Comparison of ENCODE assay signal across 8 cellular contexts in the genomic region with DNA sequence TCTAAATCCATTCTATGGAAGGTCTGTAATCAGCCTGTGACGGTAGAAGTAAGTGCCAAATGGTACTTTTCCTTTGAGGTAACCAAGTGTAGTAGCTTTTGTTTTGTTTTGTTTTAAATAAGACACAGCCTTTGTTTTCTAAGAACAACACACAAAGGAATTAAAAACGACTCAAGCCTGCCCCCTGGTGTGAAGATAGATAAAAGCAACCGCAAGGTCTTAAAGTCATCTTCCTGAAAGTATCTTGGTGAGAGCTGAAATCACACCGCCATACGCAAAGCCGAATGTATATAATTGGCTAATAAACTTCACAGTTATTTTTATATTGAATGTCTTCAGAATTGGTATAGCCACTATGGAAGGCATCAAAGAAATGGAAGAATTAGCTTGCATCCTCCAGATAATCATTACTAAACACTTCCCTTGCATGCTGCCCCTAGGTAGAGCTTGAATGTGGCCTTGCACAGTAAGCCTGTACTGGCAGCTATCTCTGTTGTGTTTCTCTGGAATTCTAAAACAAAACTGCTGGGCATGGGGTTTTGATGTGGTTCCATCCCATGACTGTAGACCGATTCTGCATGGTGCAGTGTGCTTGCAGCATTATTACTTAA.
DNase-seq lines count a peak whose midpoint lies in the region; ATAC-seq, FAIRE-seq and TF ChIP-seq lines count a peak whose summit lies in the region.

No MANE protein-coding gene starts in this region.

- intact Hi-C loops in A673 (cut with micrococcal nuclease; ENCODE audit: unreplicated experiment): loop anchor here (1.0 to 10.0 kb wide), 8 partner anchors 142 to 1935 kb away; no protein-coding TSS in a partner anchor
- intact Hi-C loops in left ventricle myocardium inferior (cut with micrococcal nuclease): loop anchor here (2.0 to 10.0 kb wide), 3 partner anchors 183 to 1935 kb away; no protein-coding TSS in a partner anchor

- peak; percentile 55 for ATAC-seq in HG03108 (IDR thresholded peaks at IDR 0.05; ENCODE audit: unreplicated experiment)

- no peak for FAIRE-seq in small intestine (lab: Jason Lieb, UNC)

- no peak overlapping the region for H3K27ac ChIP-seq in A673 (ENCODE audit: low read depth, low read length, poor library complexity, severe bottlenecking)
- no peak overlapping the region for H3K27ac ChIP-seq in left ventricle myocardium inferior (replicated peaks)
- no peak overlapping the region for H3K27ac ChIP-seq in small intestine (ENCODE audit: low read depth in 1 of 2, low read length in 1 of 2)

- no peaks in the 10 kb centered on the region for H3K4me1 ChIP-seq in A673 (ENCODE audit: insufficient read depth, low read length, poor library complexity, severe bottlenecking)
- no peaks in the 10 kb centered on the region for H3K4me1 ChIP-seq in left ventricle myocardium inferior
- no peaks in the 10 kb centered on the region for H3K4me1 ChIP-seq in small intestine (ENCODE audit: control insufficient read depth in 2 of 2, insufficient read depth in 1 of 2, low read depth in 1 of 2, low read length in 1 of 2)

- DNase-seq in A673 (ENCODE audit: low spot score): peak; percentile 79
- DNase-seq in GM04504 (ENCODE audit: low read depth): peak; percentile 42
- peak; percentile 81 for DNase-seq in NCI-H2227 (lab: John Stamatoyannopoulos, UW; ENCODE audit: unreplicated experiment)
- peak; percentile 4 for DNase-seq in activated CD8-positive, alpha-beta memory T cell treated with anti-CD3 and anti-CD28 coated beads, Interleukin-2, amount 50 U/mL, for 24 hours (ENCODE audit: extremely low read depth)
- DNase-seq in left ventricle myocardium inferior: no peak
- peak; percentile 70 for DNase-seq in small intestine
- DNase-seq in GM19240 (ENCODE audit: insufficient read length, low spot score): no peak

- CTCF ChIA-PET in A673 (lab: Charles Lee): interaction anchor here (0.6 to 2.6 kb wide), 7 partner anchors 106 to 850 kb away, joined by 3 to 57 read pairs (median 9); no protein-coding TSS in a partner anchor

- no TSS peak for BruUV-seq in A673 (replicated peaks; lab: Mats Ljungman, UMichigan)

- no peak overlapping the region for H3K4me3 ChIP-seq in A673 (ENCODE audit: low read depth, low read length, poor library complexity, severe bottlenecking)
- no peak overlapping the region for H3K4me3 ChIP-seq in left ventricle myocardium inferior
- H3K4me3 ChIP-seq in small intestine (ENCODE audit: low read depth in 1 of 2, low read length in 2 of 2): no peak overlapping the region

- H3K27me3 ChIP-seq in A673 (replicated peaks; ENCODE audit: insufficient read depth, low read depth, low read length, poor library complexity) (no peaks in the 10 kb centered on the region), left ventricle myocardium inferior (ENCODE audit: low read depth) (peaks cover 18% of the 10 kb centered on the region), small intestine (ENCODE audit: control insufficient read depth in 2 of 2, insufficient read depth in 2 of 2, low read length in 2 of 2) (no peaks in the 10 kb centered on the region)

- 18 to 23% (median 18%) methylated on average over 7 of the region's 7 CpGs for WGBS in small intestine, 3 donors

- POLR2A ChIA-PET in A673 (lab: Charles Lee; ENCODE audit: low non-redundant PET): no interaction called here

- TF ChIP-seq CTCF in A673 (conservative IDR thresholded peaks at IDR 0.05; ENCODE audit: low read depth, low read length): peak; percentile 77
- TF ChIP-seq CTCF in left ventricle myocardium inferior (IDR thresholded peaks at IDR 0.05; ENCODE audit: borderline replicate concordance): peak; percentile 80

- H3K9me3 ChIP-seq in A673 (ENCODE audit: low read depth, low read length, poor library complexity, severe bottlenecking): no peaks in the 10 kb centered on the region
- H3K9me3 ChIP-seq in left ventricle myocardium inferior (replicated peaks): no peaks in the 10 kb centered on the region
- no peaks in the 10 kb centered on the region for H3K9me3 ChIP-seq in small intestine (ENCODE audit: control insufficient read depth, low read depth)

- H3K36me3 ChIP-seq in A673 (ENCODE audit: insufficient read depth, low read length, poor library complexity, severe bottlenecking) (no peaks in the 10 kb centered on the region), left ventricle myocardium inferior (no peaks in the 10 kb centered on the region), small intestine (ENCODE audit: control insufficient read depth in 2 of 2, insufficient read depth in 2 of 2, low read length in 2 of 2) (no peaks in the 10 kb centered on the region)

Comparison
In these comparisons a context has a peak if more than half of its experiments do, and no peak if none do; other contexts are left out.
1. DNase-seq: peak in A673 (single experiment), GM04504 (single experiment), NCI-H2227 (single experiment), activated CD8-positive, alpha-beta memory T cell treated with anti-CD3 and anti-CD28 coated beads, Interleukin-2, amount 50 U/mL, for 24 hours (single experiment) and small intestine (single experiment); none in left ventricle myocardium inferior (single experiment) and GM19240 (single experiment).